14 cellular contexts compared by ENCODE assay signal in the genomic region with DNA sequence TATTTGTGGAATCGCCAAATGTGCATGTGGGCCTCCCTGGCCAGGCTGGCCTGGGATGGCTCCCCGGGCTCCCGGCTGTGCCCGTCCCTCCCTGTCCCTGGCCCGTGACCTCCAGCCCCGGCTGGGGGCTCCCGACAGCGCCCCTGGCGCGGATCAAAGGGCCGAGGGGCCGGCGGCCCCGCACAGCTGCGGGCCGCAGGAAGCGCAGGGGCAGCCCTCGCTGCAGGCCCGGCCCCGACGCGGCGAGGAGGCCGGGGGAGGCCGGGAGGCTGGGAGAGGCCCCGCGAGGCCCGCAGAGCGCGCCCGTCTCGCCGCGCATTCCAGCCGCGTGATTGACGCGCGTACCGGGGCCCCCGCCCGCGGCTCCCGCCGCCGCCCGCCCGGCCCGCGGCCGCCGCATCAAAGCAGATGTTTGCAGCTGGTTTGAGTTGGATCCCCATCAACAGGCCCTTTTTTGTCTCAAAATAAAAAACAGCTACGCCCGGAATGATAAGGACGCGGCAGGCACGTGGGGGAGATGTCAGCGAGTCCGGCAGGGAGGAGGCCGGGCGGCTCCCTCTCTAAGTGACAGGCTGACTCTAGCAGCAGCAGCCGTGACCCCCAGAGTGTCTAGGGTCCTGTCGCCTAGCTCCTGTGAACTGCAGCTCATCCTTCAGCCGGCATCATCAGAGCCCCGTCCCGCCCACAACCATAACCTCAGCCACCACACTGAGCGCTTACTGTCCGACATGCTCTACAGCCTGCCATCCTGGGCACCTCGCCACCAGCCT.
DNase-seq lines count a peak whose midpoint lies in the region; ATAC-seq and TF ChIP-seq lines count a peak whose summit lies in the region.
"Had no signal": no experiment of that assay in that cellular context is flagged by ENCODE, and none has a peak within 500 bp of the region (broad histone marks: within the 10 kb centered on the region; RNA-seq: fewer than 3 reads in every experiment).

No MANE protein-coding gene starts in this region.

- peak overlapping the region; percentile 62 for H3K4me3 Mint-ChIP-seq in activated naive CD8-positive, alpha-beta T cell
- H3K4me3 Mint-ChIP-seq in activated naive CD8-positive, alpha-beta T cell treated with anti-CD3 and anti-CD28 coated beads for 36 hours = no peak overlapping the region
- H3K4me3 Mint-ChIP-seq in chondrocyte (ENCODE audit: unreplicated experiment) = peak overlapping the region; percentile 42
- H3K4me3 Mint-ChIP-seq: T-helper 2 cell treated with Interferon-gamma antibody and Interleukin-4, amounts not matched to agents 5 μg/mL and 100 μg/mL, for 36 hours had no signal

- peak overlapping the region; percentile 46 for H3K4me3 ChIP-seq in thoracic aorta

- no peaks in the 10 kb centered on the region for H3K36me3 ChIP-seq in thoracic aorta

- no peaks in the 10 kb centered on the region for H3K9me3 Mint-ChIP-seq in activated naive CD8-positive, alpha-beta T cell (ENCODE audit: low read depth)
- H3K9me3 Mint-ChIP-seq in activated naive CD8-positive, alpha-beta T cell treated with anti-CD3 and anti-CD28 coated beads for 36 hours = no peaks in the 10 kb centered on the region
- no peaks in the 10 kb centered on the region for H3K9me3 Mint-ChIP-seq in chondrocyte (ENCODE audit: low read depth)
- H3K9me3 Mint-ChIP-seq: T-helper 2 cell treated with Interferon-gamma antibody and Interleukin-4, amounts not matched to agents 5 μg/mL and 100 μg/mL, for 36 hours had no signal

- ATAC-seq in thoracic aorta (ENCODE audit: insufficient number of reproducible peaks, low FRiP score, low read depth) = no peak
- no peak for ATAC-seq in GM18498 (IDR thresholded peaks at IDR 0.05; ENCODE audit: unreplicated experiment)
- ATAC-seq in HG02759 (IDR thresholded peaks at IDR 0.05; ENCODE audit: unreplicated experiment) = no peak

- H3K27me3 Mint-ChIP-seq in activated naive CD8-positive, alpha-beta T cell = peaks cover 52% of the 10 kb centered on the region
- H3K27me3 Mint-ChIP-seq in activated naive CD8-positive, alpha-beta T cell treated with anti-CD3 and anti-CD28 coated beads for 36 hours = peaks cover 89% of the 10 kb centered on the region
- H3K27me3 Mint-ChIP-seq in chondrocyte (ENCODE audit: low read depth) = peaks cover 52% of the 10 kb centered on the region

- no peaks in the 10 kb centered on the region for H3K4me1 ChIP-seq in thoracic aorta (ENCODE audit: control insufficient read depth in 1 of 2, low read depth in 2 of 2)

- H3K27ac ChIP-seq in thoracic aorta (no peak overlapping the region), caudate nucleus (ENCODE audit: low read depth, low read length) (no peak overlapping the region)

- no peaks in the 10 kb centered on the region for H3K9me3 ChIP-seq in thoracic aorta

- no peak for DNase-seq in activated naive CD8-positive, alpha-beta T cell treated with anti-CD3 and anti-CD28 coated beads for 36 hours
- DNase-seq in chondrocyte (ENCODE audit: low spot score) (no peak), iPS-NIHi11 (ENCODE audit: low spot score) (peak; percentile 61), thoracic aorta (ENCODE audit: low spot score) (no peak), caudate nucleus (lab: John Stamatoyannopoulos, UW) (no peak)
- DNase-seq: ACHN; activated CD4-positive, alpha-beta T cell treated with anti-CD3 and anti-CD28 coated beads for 48 hours; DMS 273 treated with DMSO at 0.1 percent for 48 hours; effector memory CD4-positive, alpha-beta T cell; NCI-H510A treated with DMSO at 0.1 percent for 48 hours had no signal

- TF ChIP-seq CTCF in chondrocyte (IDR thresholded peaks at IDR 0.05) = no peak
- TF ChIP-seq CTCF in thoracic aorta (IDR thresholded peaks at IDR 0.05) = no peak

- peaks cover 7% of the 10 kb centered on the region for H3K27me3 ChIP-seq in thoracic aorta (replicated peaks; ENCODE audit: insufficient read depth)

- H3K4me1 Mint-ChIP-seq in activated naive CD8-positive, alpha-beta T cell (ENCODE audit: low read depth) = peaks cover 7% of the 10 kb centered on the region
- no peaks in the 10 kb centered on the region for H3K4me1 Mint-ChIP-seq in activated naive CD8-positive, alpha-beta T cell treated with anti-CD3 and anti-CD28 coated beads for 36 hours
- H3K4me1 Mint-ChIP-seq in chondrocyte (ENCODE audit: low read depth) = peaks cover 4% of the 10 kb centered on the region

- no peaks in the 10 kb centered on the region for H3K36me3 Mint-ChIP-seq in activated naive CD8-positive, alpha-beta T cell
- H3K36me3 Mint-ChIP-seq in activated naive CD8-positive, alpha-beta T cell treated with anti-CD3 and anti-CD28 coated beads for 36 hours = no peaks in the 10 kb centered on the region
- peaks cover 1% of the 10 kb centered on the region for H3K36me3 Mint-ChIP-seq in chondrocyte (ENCODE audit: low read depth)

- no peak overlapping the region for H3K27ac Mint-ChIP-seq in activated naive CD8-positive, alpha-beta T cell
- no peak overlapping the region for H3K27ac Mint-ChIP-seq in activated naive CD8-positive, alpha-beta T cell treated with anti-CD3 and anti-CD28 coated beads for 36 hours
- H3K27ac Mint-ChIP-seq in chondrocyte (ENCODE audit: unreplicated experiment) = no peak overlapping the region
- H3K27ac Mint-ChIP-seq: T-helper 2 cell treated with Interferon-gamma antibody and Interleukin-4, amounts not matched to agents 5 μg/mL and 100 μg/mL, for 36 hours had no signal
